20 cellular contexts compared by ENCODE assay signal in genomic region chr2:44364604-44365003, GRCh38.
"Had no signal": no experiment of that assay in that cellular context is flagged by ENCODE, and none has a peak within 500 bp of the region (broad histone marks: within the 10 kb centered on the region; RNA-seq: fewer than 3 reads in every experiment).

No MANE protein-coding gene starts in this region.

- H3K27me3 Mint-ChIP-seq: dendritic cell treated with granulocyte-macrophage colony-stimulating factor and Interleukin-4, amounts not matched to agents 40 ng/mL and 50 ng/mL, for 4 days; naive B cell had no signal

- H3K27me3 ChIP-seq: esophagus squamous epithelium, ovary, right lobe of liver, stomach had no signal

- H3K9me3 Mint-ChIP-seq: activated naive CD4-positive, alpha-beta T cell treated with anti-CD3 and anti-CD28 coated beads, Interleukin-2, amount 50 U/mL, for 72 hours; activated T-cell treated with anti-CD3 and anti-CD28 coated beads, Interleukin-2, amount 50 U/mL, for 4 hours; dendritic cell treated with granulocyte-macrophage colony-stimulating factor and Interleukin-4, amounts not matched to agents 40 ng/mL and 50 ng/mL, for 4 days; naive B cell had no signal

- H3K27ac Mint-ChIP-seq: activated naive CD4-positive, alpha-beta T cell treated with anti-CD3 and anti-CD28 coated beads, Interleukin-2, amount 50 U/mL, for 72 hours; dendritic cell treated with granulocyte-macrophage colony-stimulating factor and Interleukin-4, amounts not matched to agents 40 ng/mL and 50 ng/mL, for 4 days had no signal

- H3K4me3 Mint-ChIP-seq: dendritic cell treated with granulocyte-macrophage colony-stimulating factor and Interleukin-4, amounts not matched to agents 40 ng/mL and 50 ng/mL, for 4 days had no signal

- H3K36me3 Mint-ChIP-seq: naive B cell had no signal

- DNase-seq: activated CD4-positive, alpha-beta T cell treated with anti-CD3 and anti-CD28 coated beads, Interleukin-2, amount 50 U/mL, for 1 hour; activated CD4-positive, CD25-positive, alpha-beta regulatory T cell treated with anti-CD3 and anti-CD28 coated beads, Interleukin-2, amount 50 U/mL, for 72 hours; activated CD8-positive, alpha-beta memory T cell treated with anti-CD3 and anti-CD28 coated beads, Interleukin-2, amount 50 U/mL, for 4 hours; activated effector memory CD4-positive, alpha-beta T cell treated with anti-CD3 and anti-CD28 coated beads, Interleukin-2, amount 50 U/mL, for 16 hours; activated T-cell treated with anti-CD3 and anti-CD28 coated beads, Interleukin-2, amount 50 U/mL, for 4 hours; amniotic stem cell; effector CD8-positive, alpha-beta T cell; esophagus squamous epithelium; mesenchymal stem cell; mucosa of descending colon; naive B cell; ovary; right lobe of liver; stimulated activated CD4-positive, alpha-beta T cell treated with anti-CD3 and anti-CD28 coated beads, Interleukin-4, amount 100 ng/mL, for 1 hour; stomach; T1000; trophoblast cell had no signal

- H3K27ac ChIP-seq: esophagus squamous epithelium, ovary, right lobe of liver, stomach had no signal

- H3K36me3 ChIP-seq: esophagus squamous epithelium, ovary, right lobe of liver, stomach had no signal

- H3K4me3 ChIP-seq: esophagus squamous epithelium, mucosa of descending colon, ovary, right lobe of liver, smooth muscle cell, stomach had no signal

- H3K4me2 ChIP-seq: smooth muscle cell had no signal

- ATAC-seq: activated naive CD4-positive, alpha-beta T cell treated with anti-CD3 and anti-CD28 coated beads, Interleukin-2, amount 50 U/mL, for 72 hours; activated T-cell treated with anti-CD3 and anti-CD28 coated beads, Interleukin-2, amount 50 U/mL, for 4 hours; mucosa of descending colon; right lobe of liver had no signal

- H3K9me3 ChIP-seq: esophagus squamous epithelium, mucosa of descending colon, ovary, right lobe of liver, stomach had no signal
